29 cellular contexts compared by ENCODE assay signal in the genomic region with DNA sequence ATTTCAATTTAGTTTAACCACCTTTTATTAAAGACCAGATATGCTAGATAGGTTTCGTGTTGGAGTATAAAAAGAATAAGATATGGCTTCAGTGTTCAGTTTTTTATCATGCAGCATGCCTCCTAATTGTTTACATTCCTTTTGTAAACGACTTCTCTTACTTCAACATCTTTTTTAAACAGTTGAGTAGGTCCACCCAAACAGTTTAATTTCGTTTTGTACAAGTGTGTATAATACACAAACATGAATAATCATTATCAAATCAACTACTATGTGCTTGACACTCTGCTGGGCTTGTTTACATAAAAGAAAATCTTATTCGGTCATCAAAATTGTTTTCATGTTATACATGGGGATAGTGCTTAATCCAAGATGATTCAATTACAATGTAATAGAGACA.
"Had no signal": no experiment of that assay in that cellular context is flagged by ENCODE, and none has a peak within 500 bp of the region (broad histone marks: within the 10 kb centered on the region; RNA-seq: fewer than 3 reads in every experiment).

No MANE protein-coding gene starts in this region.

- H3K27ac ChIP-seq: ascending aorta, cardiac muscle cell, VCaP had no signal

- ATAC-seq: activated CD8-positive, alpha-beta memory T cell treated with anti-CD3 and anti-CD28 coated beads, Interleukin-2, amount 10 ng/mL, durations not matched to agents 7 days and 5 days; activated CD8-positive, alpha-beta T cell treated with anti-CD3 and anti-CD28 coated beads, Interleukin-2, amount 10 ng/mL, durations not matched to agents 7 days and 5 days; activated naive CD8-positive, alpha-beta T cell treated with anti-CD3 and anti-CD28 coated beads, Interleukin-2, amount 50 U/mL, for 24 hours had no signal

- H3K4me3 ChIP-seq: ascending aorta, cardiac muscle cell had no signal

- H3K36me3 ChIP-seq: ascending aorta, cardiac muscle cell had no signal

- DNase-seq: activated B cell treated with CpG ODN at 0.5 μM for 24 hours; activated CD4-positive, alpha-beta memory T cell treated with anti-CD3 and anti-CD28 coated beads, Interleukin-2, amount 10 ng/mL, durations not matched to agents 7 days and 5 days; activated CD4-positive, alpha-beta T cell treated with anti-CD3 and anti-CD28 coated beads for 4 hours; activated CD4-positive, alpha-beta T cell treated with anti-CD3 and anti-CD28 coated beads, Interleukin-2, amount 10 ng/mL, durations not matched to agents 7 days and 5 days; activated CD4-positive, alpha-beta T cell treated with anti-CD3 and anti-CD28 coated beads, Interleukin-2, amount 50 U/mL, for 48 hours; activated CD4-positive, CD25-positive, alpha-beta regulatory T cell treated with anti-CD3 and anti-CD28 coated beads, Interleukin-2, amount 50 U/mL, for 72 hours; activated CD8-positive, alpha-beta memory T cell treated with anti-CD3 and anti-CD28 coated beads for 24 hours; activated CD8-positive, alpha-beta memory T cell treated with anti-CD3 and anti-CD28 coated beads, Interleukin-2, amount 10 ng/mL, durations not matched to agents 7 days and 5 days; activated CD8-positive, alpha-beta memory T cell treated with anti-CD3 and anti-CD28 coated beads, Interleukin-2, amount 50 U/mL, for 48 hours; activated CD8-positive, alpha-beta T cell treated with anti-CD3 and anti-CD28 coated beads, Interleukin-2, amount 10 ng/mL, durations not matched to agents 7 days and 5 days; activated effector memory CD4-positive, alpha-beta T cell treated with Interleukin-2 at 50 U/mL for 16 hours; activated gamma-delta T cell; activated naive CD4-positive, alpha-beta T cell treated with anti-CD3 and anti-CD28 coated beads, Interleukin-2, amount 10 ng/mL, durations not matched to agents 7 days and 5 days; activated naive CD4-positive, alpha-beta T cell treated with Interleukin-2 at 50 U/mL for 16 hours; activated naive CD8-positive, alpha-beta T cell treated with anti-CD3 and anti-CD28 coated beads, Interleukin-2, amount 10 ng/mL, durations not matched to agents 7 days and 5 days; activated naive CD8-positive, alpha-beta T cell treated with anti-CD3 and anti-CD28 coated beads, Interleukin-2, amount 50 U/mL, for 24 hours; activated T-cell treated with anti-CD3 and anti-CD28 coated beads, Interleukin-2, amount 50 U/mL, for 24 hours; activated T-cell treated with anti-CD3 and anti-CD28 coated beads, Interleukin-2, amount 50 U/mL, for 48 hours; amygdala; anterior cingulate cortex; caudate nucleus; T-helper 1 cell; T-helper 2 cell; T-helper 9 cell had no signal

- FAIRE-seq: bronchial epithelial cell, TTC549 had no signal

- H3K4me1 ChIP-seq: ascending aorta had no signal

- H3K27me3 ChIP-seq: ascending aorta, cardiac muscle cell had no signal
